9 cellular contexts compared by ENCODE assay signal in the genomic region with DNA sequence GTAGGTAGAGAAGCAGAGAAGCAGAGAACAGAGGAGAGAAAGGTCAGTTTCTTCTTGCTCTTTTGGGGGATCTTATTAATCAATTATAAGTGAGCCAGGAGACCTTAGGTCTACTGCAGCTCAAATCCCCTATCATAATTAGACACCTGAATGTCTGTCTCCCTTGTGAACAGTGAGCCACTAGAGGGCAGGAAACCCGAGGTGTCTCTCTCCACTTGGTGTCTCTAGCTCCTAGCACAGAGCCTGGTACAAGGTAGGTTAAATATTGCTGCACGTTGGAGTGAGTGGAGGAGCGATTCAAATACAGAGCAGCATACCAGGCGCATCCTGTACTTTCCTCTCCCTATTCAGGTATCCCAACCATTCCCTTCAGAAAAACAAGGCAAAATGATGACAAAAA. TPM values are rescaled to one million over a fixed set of nuclear protein-coding genes. Genes with fewer than 3 reads are reported as not detected.
DNase-seq lines count a peak whose midpoint lies in the region; ATAC-seq and TF ChIP-seq lines count a peak whose summit lies in the region.
"Had no signal": no experiment of that assay in that cellular context is flagged by ENCODE, and none has a peak within 500 bp of the region (broad histone marks: within the 10 kb centered on the region; RNA-seq: fewer than 3 reads in every experiment).

No MANE protein-coding gene starts in this region.

- H3K9me3 Mint-ChIP-seq in activated CD4-positive, alpha-beta memory T cell treated with anti-CD3 and anti-CD28 coated beads for 36 hours = no peaks in the 10 kb centered on the region
- H3K9me3 Mint-ChIP-seq in activated CD4-positive, alpha-beta memory T cell treated with anti-CD3 and anti-CD28 coated beads, Interleukin-2, amount 10 ng/mL, durations not matched to agents 7 days and 5 days = no peaks in the 10 kb centered on the region
- no peaks in the 10 kb centered on the region for H3K9me3 Mint-ChIP-seq in neural progenitor cell

- H3K4me1 Mint-ChIP-seq in activated CD4-positive, alpha-beta memory T cell treated with anti-CD3 and anti-CD28 coated beads for 36 hours (ENCODE audit: low read depth) = peaks cover 10% of the 10 kb centered on the region
- peaks cover 7% of the 10 kb centered on the region for H3K4me1 Mint-ChIP-seq in activated CD4-positive, alpha-beta memory T cell treated with anti-CD3 and anti-CD28 coated beads, Interleukin-2, amount 10 ng/mL, durations not matched to agents 7 days and 5 days
- peaks cover 28% of the 10 kb centered on the region for H3K4me1 Mint-ChIP-seq in neural progenitor cell

- peaks cover 28% of the 10 kb centered on the region for H3K79me2 ChIP-seq in KMS-11 (ENCODE audit: insufficient read depth, low read depth)
- H3K79me2 ChIP-seq in neural progenitor cell (ENCODE audit: low read depth) = peaks cover 21% of the 10 kb centered on the region

- no peaks in the 10 kb centered on the region for H3K9me3 ChIP-seq in neural progenitor cell (ENCODE audit: low read depth)

- no peak overlapping the region for H3K9ac ChIP-seq in KMS-11
- H3K9ac ChIP-seq in neural progenitor cell = no peak overlapping the region

- POLR2A ChIA-PET in activated CD4-positive, alpha-beta memory T cell treated with anti-CD3 and anti-CD28 coated beads for 36 hours (lab: Charles Lee) = no interaction called here
- POLR2A ChIA-PET in activated CD4-positive, alpha-beta memory T cell treated with anti-CD3 and anti-CD28 coated beads, Interleukin-2, amount 10 ng/mL, durations not matched to agents 7 days and 5 days (lab: Charles Lee) = no interaction called here

- peaks cover 72% of the 10 kb centered on the region for H3K27me3 Mint-ChIP-seq in activated CD4-positive, alpha-beta memory T cell treated with anti-CD3 and anti-CD28 coated beads for 36 hours
- peaks cover 62% of the 10 kb centered on the region for H3K27me3 Mint-ChIP-seq in activated CD4-positive, alpha-beta memory T cell treated with anti-CD3 and anti-CD28 coated beads, Interleukin-2, amount 10 ng/mL, durations not matched to agents 7 days and 5 days
- peaks cover 7% of the 10 kb centered on the region for H3K27me3 Mint-ChIP-seq in neural progenitor cell (ENCODE audit: insufficient read depth, low read depth)

- no peak overlapping the region for H3K27ac Mint-ChIP-seq in activated CD4-positive, alpha-beta memory T cell treated with anti-CD3 and anti-CD28 coated beads for 36 hours
- H3K27ac Mint-ChIP-seq in activated CD4-positive, alpha-beta memory T cell treated with anti-CD3 and anti-CD28 coated beads, Interleukin-2, amount 10 ng/mL, durations not matched to agents 7 days and 5 days = no peak overlapping the region
- no peak overlapping the region for H3K27ac Mint-ChIP-seq in neural progenitor cell
- H3K27ac Mint-ChIP-seq: activated naive CD8-positive, alpha-beta T cell had no signal

- TF ChIP-seq CTCF in KMS-11 (conservative IDR thresholded peaks at IDR 0.05; ENCODE audit: low read depth, low read length) = peak; percentile 65
- peak; percentile 80 for TF ChIP-seq CTCF in brain microvascular endothelial cell (IDR thresholded peaks at IDR 0.05; ENCODE audit: low read depth, low read length, missing control alignments)
- peak; percentile 57 for TF ChIP-seq CTCF in neural progenitor cell (IDR thresholded peaks at IDR 0.05)
- TF ChIP-seq CTCF in omental fat pad (IDR thresholded peaks at IDR 0.05) = no peak

- H3K36me3 Mint-ChIP-seq in activated CD4-positive, alpha-beta memory T cell treated with anti-CD3 and anti-CD28 coated beads for 36 hours = no peaks in the 10 kb centered on the region
- H3K36me3 Mint-ChIP-seq in activated CD4-positive, alpha-beta memory T cell treated with anti-CD3 and anti-CD28 coated beads, Interleukin-2, amount 10 ng/mL, durations not matched to agents 7 days and 5 days (ENCODE audit: low read depth) = no peaks in the 10 kb centered on the region
- H3K36me3 Mint-ChIP-seq in neural progenitor cell = peaks cover 5% of the 10 kb centered on the region
- H3K36me3 Mint-ChIP-seq: activated naive CD8-positive, alpha-beta T cell had no signal

- no peak overlapping the region for H3K4me3 Mint-ChIP-seq in activated CD4-positive, alpha-beta memory T cell treated with anti-CD3 and anti-CD28 coated beads for 36 hours
- H3K4me3 Mint-ChIP-seq in activated CD4-positive, alpha-beta memory T cell treated with anti-CD3 and anti-CD28 coated beads, Interleukin-2, amount 10 ng/mL, durations not matched to agents 7 days and 5 days = no peak overlapping the region
- H3K4me3 Mint-ChIP-seq in neural progenitor cell = peak overlapping the region; percentile 88
- H3K4me3 Mint-ChIP-seq: activated naive CD8-positive, alpha-beta T cell had no signal

- in situ Hi-C loops in brain microvascular endothelial cell (cut with HindIII; ENCODE audit: low pct_ligation_motif_present, low sequenced_read_pairs) = no loop called here

- H3K27me3 ChIP-seq in KMS-11 (ENCODE audit: insufficient read depth, low read depth) (no peaks in the 10 kb centered on the region), brain microvascular endothelial cell (replicated peaks) (peaks cover 32% of the 10 kb centered on the region), neural progenitor cell (peaks cover 55% of the 10 kb centered on the region)

- intact Hi-C loops in activated CD4-positive, alpha-beta memory T cell treated with anti-CD3 and anti-CD28 coated beads for 36 hours (cut with micrococcal nuclease) = loop anchor here (5.0 kb wide), 1 partner anchor 326 kb away; no protein-coding TSS in a partner anchor

- H3F3A ChIP-seq in neural progenitor cell (ENCODE audit: low read depth) = peaks cover 23% of the 10 kb centered on the region

- ATAC-seq in omental fat pad (ENCODE audit: low FRiP score) = no peak

- H3K4me3 ChIP-seq in KMS-11 (IDR thresholded peaks at IDR 0.05; ENCODE audit: insufficient read depth, low read depth, low read length) (no peak overlapping the region), brain microvascular endothelial cell (ENCODE audit: low read depth, low read length) (no peak overlapping the region), neural progenitor cell (no peak overlapping the region)

- H3K4me2 ChIP-seq in KMS-11 (no peak overlapping the region; the same call in 1 of the 2 replicates), neural progenitor cell (peak overlapping the region; percentile 96)

- H4K20me1 ChIP-seq in KMS-11 (ENCODE audit: insufficient read depth) = no peaks in the 10 kb centered on the region
- peaks cover 7% of the 10 kb centered on the region for H4K20me1 ChIP-seq in neural progenitor cell (ENCODE audit: low read depth)

- CTCF ChIA-PET in activated CD4-positive, alpha-beta memory T cell treated with anti-CD3 and anti-CD28 coated beads for 36 hours (lab: Charles Lee) = interaction anchor here (0.6 to 2.2 kb wide), 6 partner anchors 14 to 342 kb away, joined by 3 to 8 read pairs (median 4); no protein-coding TSS in a partner anchor
- CTCF ChIA-PET in activated CD4-positive, alpha-beta memory T cell treated with anti-CD3 and anti-CD28 coated beads, Interleukin-2, amount 10 ng/mL, durations not matched to agents 7 days and 5 days (lab: Charles Lee) = no interaction called here

- H2AFZ ChIP-seq in KMS-11 (ENCODE audit: low read depth) (no peak overlapping the region), neural progenitor cell (replicated peaks) (no peak overlapping the region)

- H3K36me3 ChIP-seq in KMS-11 (ENCODE audit: insufficient read depth) (no peaks in the 10 kb centered on the region), brain microvascular endothelial cell (replicated peaks) (no peaks in the 10 kb centered on the region), neural progenitor cell (no peaks in the 10 kb centered on the region)

- H3K4me1 ChIP-seq in KMS-11 (ENCODE audit: low read depth, poor library complexity, severe bottlenecking) (peaks cover 18% of the 10 kb centered on the region), neural progenitor cell (peaks cover 26% of the 10 kb centered on the region)

- H3K27ac ChIP-seq in KMS-11 (no peak overlapping the region), brain microvascular endothelial cell (no peak overlapping the region), neural progenitor cell (no peak overlapping the region)

- DNase-seq in activated CD4-positive, alpha-beta memory T cell treated with anti-CD3 and anti-CD28 coated beads for 36 hours = peak; percentile 39
- no peak for DNase-seq in activated CD4-positive, alpha-beta memory T cell treated with anti-CD3 and anti-CD28 coated beads, Interleukin-2, amount 10 ng/mL, durations not matched to agents 7 days and 5 days
- DNase-seq in brain microvascular endothelial cell (peak; percentile 50), neural progenitor cell (ENCODE audit: low spot score) (peak; percentile 62), DMS79 treated with DMSO at 0.1 percent for 48 hours (lab: John Stamatoyannopoulos, UW) (no peak), NCI-H1048 (lab: John Stamatoyannopoulos, UW) (no peak), omental fat pad (ENCODE audit: low spot score) (no peak)

RNA-seq across cellular contexts. Expression of a gene that starts 2.0 kb away (rescaled TPM):
- not detected for total RNA-seq in activated CD4-positive, alpha-beta memory T cell treated with anti-CD3 and anti-CD28 coated beads for 36 hours
- not detected for total RNA-seq in activated CD4-positive, alpha-beta memory T cell treated with anti-CD3 and anti-CD28 coated beads, Interleukin-2, amount 10 ng/mL, durations not matched to agents 7 days and 5 days
- total RNA-seq in neural progenitor cell (ENCODE audit: low replicate concordance) (13.6 and 17.8 TPM in 2 replicates), omental fat pad (not detected)

Comparison
In these comparisons a context has a peak if more than half of its experiments do, and no peak if none do; other contexts are left out.
1. DNase-seq: peak in activated CD4-positive, alpha-beta memory T cell treated with anti-CD3 and anti-CD28 coated beads for 36 hours (single experiment), brain microvascular endothelial cell (single experiment) and neural progenitor cell (single experiment); none in activated CD4-positive, alpha-beta memory T cell treated with anti-CD3 and anti-CD28 coated beads, Interleukin-2, amount 10 ng/mL, durations not matched to agents 7 days and 5 days (single experiment), DMS79 treated with DMSO at 0.1 percent for 48 hours (single experiment), NCI-H1048 (single experiment) and omental fat pad (single experiment).
2. CTCF ChIP-seq: peak in KMS-11 (single experiment), brain microvascular endothelial cell (single experiment) and neural progenitor cell (single experiment); none in omental fat pad (0 of 3).
3. RNA of a gene that starts 2.0 kb away (total RNA-seq): 13.6 to 17.8 TPM in neural progenitor cell; not detected in activated CD4-positive, alpha-beta memory T cell treated with anti-CD3 and anti-CD28 coated beads for 36 hours, not detected in activated CD4-positive, alpha-beta memory T cell treated with anti-CD3 and anti-CD28 coated beads, Interleukin-2, amount 10 ng/mL, durations not matched to agents 7 days and 5 days and not detected in omental fat pad; every median in the first group is over 10 times any median in the second.